ENCODE assay signal across 9 cellular contexts in genomic region chr3:51386852-51387229, GRCh38. TPM values are rescaled to one million over a fixed set of nuclear protein-coding genes. Genes with fewer than 3 reads are reported as not detected.
A peak's percentile ranks its signal among the peaks of the same experiment; 100 is the strongest.
DNase-seq lines count a peak whose midpoint lies in the region; FAIRE-seq and TF ChIP-seq lines count a peak whose summit lies in the region.
"Had no signal": no experiment of that assay in that cellular context is flagged by ENCODE, and none has a peak within 500 bp of the region (broad histone marks: within the 10 kb centered on the region; RNA-seq: fewer than 3 reads in every experiment).

No MANE protein-coding gene starts in this region.

- peaks cover 12 to 37% of the 10 kb centered on the region in 2 experiments for H3K79me2 ChIP-seq in H1 (ENCODE audit: control insufficient read depth in 1 of 2, insufficient read depth in 2 of 2, low read length in 2 of 2)

- no peak for TF ChIP-seq RAD21 in H1 (IDR thresholded peaks at IDR 0.05 in 1 of 2, conservative IDR thresholded peaks at IDR 0.05 in 1 of 2; ENCODE audit: low read depth in 2 of 2, low read length in 2 of 2)

- H2BK15ac ChIP-seq in H1 (ENCODE audit: low read length) = no peak overlapping the region

- intact Hi-C loops in CD4-positive, alpha-beta memory T cell (cut with micrococcal nuclease) = loop anchor here (5.0 kb wide), 1 partner anchor 415 kb away; no protein-coding TSS in a partner anchor

- no peak overlapping the region for H2BK5ac ChIP-seq in H1 (ENCODE audit: low read depth, low read length)

- peaks cover 6% of the 10 kb centered on the region for H3K23me2 ChIP-seq in H1 (ENCODE audit: low read depth, low read length)

- no peaks in the 10 kb centered on the region for H3K27me3 ChIP-seq in CD4-positive, alpha-beta memory T cell (ENCODE audit: insufficient read depth, low read length)
- H3K27me3 ChIP-seq in NT2/D1 (ENCODE audit: insufficient read depth, insufficient read length) = no peaks in the 10 kb centered on the region
- no peaks in the 10 kb centered on the region for H3K27me3 ChIP-seq in H1 (replicated peaks in 1 of 4; ENCODE audit: control insufficient read depth in 3 of 4, extremely low read depth in 1 of 4, insufficient read depth in 3 of 4, low read length in 3 of 4)

- no peak overlapping the region for H3K18ac ChIP-seq in H1 (ENCODE audit: extremely low read depth, low read length)

- no peak overlapping the region for H2AK5ac ChIP-seq in H1 (ENCODE audit: low read depth, low read length)

- no peak for DNase-seq in CD4-positive, alpha-beta memory T cell
- DNase-seq in NT2/D1 (ENCODE audit: low read depth, low spot score) (no peak), H1 (ENCODE audit: low read depth in 1 of 2, low spot score in 2 of 2) (peak in 1 of 2 experiments; percentile 27), nephron progenitor cell (no peak), NOMO-1 treated with DMSO at 0.1 percent for 48 hours (lab: John Stamatoyannopoulos, UW; ENCODE audit: unreplicated experiment) (no peak), SK-N-DZ (ENCODE audit: low spot score) (no peak), HuH-7 (ENCODE audit: low spot score) (no peak), SKM-1 (lab: John Stamatoyannopoulos, UW; ENCODE audit: unreplicated experiment) (no peak)
- DNase-seq: T1000 had no signal

- H2BK120ac ChIP-seq in H1 (replicated peaks; ENCODE audit: low read depth, low read length) = no peak overlapping the region

- H3K9me3 ChIP-seq in CD4-positive, alpha-beta memory T cell (ENCODE audit: control insufficient read depth in 1 of 2, low read length in 2 of 2) = no peaks in the 10 kb centered on the region
- H3K9me3 ChIP-seq in NT2/D1 (ENCODE audit: insufficient read depth, low read length) (peaks cover 31% of the 10 kb centered on the region; the same call in 1 of the 2 replicates), H1 (ENCODE audit: insufficient read depth in 2 of 2, low read depth in 1 of 2, low read length in 1 of 2) (no peaks in the 10 kb centered on the region)

- TF ChIP-seq POLR2A in H1 (IDR thresholded peaks at IDR 0.05; ENCODE audit: control extremely low read depth in 1 of 2, low read depth in 2 of 2, low read length in 2 of 2) = no peak

- no peaks in the 10 kb centered on the region for H3K27me3 Mint-ChIP-seq in CD4-positive, alpha-beta memory T cell
- peaks cover 3% of the 10 kb centered on the region for H3K27me3 Mint-ChIP-seq in nephron progenitor cell (ENCODE audit: low read depth, poor library complexity)

- H2AFZ ChIP-seq in H1 (ENCODE audit: low read length) = no peak overlapping the region

- CTCF ChIA-PET in CD4-positive, alpha-beta memory T cell (lab: Charles Lee; ENCODE audit: partially characterized antibody) = interaction anchor here (1.7 to 5.0 kb wide), 3 partner anchors 47 to 412 kb away, joined by 4 to 52 read pairs (median 46); partner anchors contain the start of gene DCAF1
- CTCF ChIA-PET in H1 (lab: Charles Lee; ENCODE audit: partially characterized antibody) = interaction anchor here (0.7 to 7.2 kb wide), 4 partner anchors 8 to 771 kb away, joined by 3 to 53 read pairs (median 14); partner anchors contain the start of gene MAPKAPK3

- POLR2A ChIA-PET in CD4-positive, alpha-beta memory T cell (lab: Charles Lee; ENCODE audit: partially characterized antibody) = interaction anchor here (1.3 to 4.9 kb wide), 4 partner anchors 283 to 819 kb away, joined by 3 to 34 read pairs (median 24); partner anchors contain the start of genes C3orf18, HEMK1, MAPKAPK3 and TEX264
- POLR2A ChIA-PET in H1 (lab: Charles Lee; ENCODE audit: partially characterized antibody) = interaction anchor here (1.5 to 2.8 kb wide), 2 partner anchors 9 to 12 kb away, joined by 4 to 23 read pairs; no protein-coding TSS in a partner anchor

- no peak overlapping the region for H2BK20ac ChIP-seq in H1 (ENCODE audit: low read length)

- no peak overlapping the region for H3K27ac ChIP-seq in CD4-positive, alpha-beta memory T cell (ENCODE audit: low read depth, low read length)
- H3K27ac ChIP-seq in H1 (ENCODE audit: low read depth, low read length) = no peak overlapping the region

- peaks cover 4% of the 10 kb centered on the region for H3K36me3 ChIP-seq in CD4-positive, alpha-beta memory T cell (ENCODE audit: insufficient read depth, low read length)
- H3K36me3 ChIP-seq in NT2/D1 (ENCODE audit: insufficient read depth, insufficient read length, low read length) (peaks cover 54% of the 10 kb centered on the region), H1 (ENCODE audit: control insufficient read depth in 2 of 4, insufficient read depth in 4 of 4, low read length in 3 of 4) (peaks cover 12 to 39% (median 21%) of the 10 kb centered on the region in 4 experiments)

- no peak for TF ChIP-seq EP300 in H1 (IDR thresholded peaks at IDR 0.05; ENCODE audit: borderline replicate concordance in 1 of 2, low read depth in 2 of 2, low read length in 2 of 2)

- no peak for TF ChIP-seq CTCF in H1 (IDR thresholded peaks at IDR 0.05; ENCODE audit: control extremely low read depth in 1 of 3, insufficient read depth in 1 of 3, low read depth in 1 of 3, low read length in 3 of 3)
- no peak for TF ChIP-seq CTCF in nephron progenitor cell (IDR thresholded peaks at IDR 0.05)

- H3K56ac ChIP-seq in H1 (replicated peaks; ENCODE audit: insufficient read length, low read depth, low read length) = no peak overlapping the region

- FAIRE-seq in H1 (lab: Jason Lieb, UNC) = no peak

- no peak overlapping the region for H3K4me3 ChIP-seq in CD4-positive, alpha-beta memory T cell (ENCODE audit: low read length in 2 of 2)
- H3K4me3 ChIP-seq in NT2/D1 (ENCODE audit: insufficient read length, low read depth) = peak overlapping the region; percentile 90
- H3K4me3 ChIP-seq in H1 (ENCODE audit: extremely low read depth in 1 of 4, insufficient read depth in 2 of 4, low read depth in 3 of 4, low read length in 4 of 4) = peak overlapping the region; percentile 88 to 99 (median 96); a peak in 7 of 8 replicates

- no peak overlapping the region for H2BK12ac ChIP-seq in H1 (ENCODE audit: low read depth, low read length)

- H3K9ac ChIP-seq in NT2/D1 (ENCODE audit: insufficient read length, low read depth) (no peak overlapping the region), H1 (replicated peaks in 1 of 4; ENCODE audit: extremely low read depth in 1 of 4, low read depth in 3 of 4, low read length in 3 of 4) (peak overlapping the region in 1 of 4 experiments; percentile 2; a peak in 1 of 7 replicates)

- H3K36me3 Mint-ChIP-seq in CD4-positive, alpha-beta memory T cell = peaks cover 12 to 48% of the 10 kb centered on the region in 2 donors
- H3K36me3 Mint-ChIP-seq in nephron progenitor cell (ENCODE audit: low read depth) = peaks cover 34% of the 10 kb centered on the region

- no peak overlapping the region for H3K4ac ChIP-seq in H1 (replicated peaks; ENCODE audit: insufficient read length, low read depth, low read length)

- peak overlapping the region; percentile 84 to 95; a peak in 3 of 4 replicates for H3K4me2 ChIP-seq in H1 (ENCODE audit: insufficient read depth in 1 of 2, low read depth in 2 of 2, low read length in 2 of 2)

- H4K8ac ChIP-seq in H1 (ENCODE audit: extremely low read depth, insufficient read depth, low read length) = no peak overlapping the region

- no peak overlapping the region for H4K91ac ChIP-seq in H1 (replicated peaks; ENCODE audit: insufficient read length, low read length)

- no peaks in the 10 kb centered on the region for H3K9me3 Mint-ChIP-seq in CD4-positive, alpha-beta memory T cell
- H3K9me3 Mint-ChIP-seq in nephron progenitor cell = no peaks in the 10 kb centered on the region

- peaks cover 49% of the 10 kb centered on the region for H3K4me1 ChIP-seq in CD4-positive, alpha-beta memory T cell (ENCODE audit: insufficient read depth, low read length)
- H3K4me1 ChIP-seq in NT2/D1 (ENCODE audit: insufficient read depth, insufficient read length) (peaks cover 7% of the 10 kb centered on the region), H1 (replicated peaks in 1 of 4; ENCODE audit: control insufficient read depth in 3 of 4, insufficient read depth in 4 of 4, low read length in 3 of 4) (peaks cover 4 to 23% (median 8%) of the 10 kb centered on the region in 4 experiments)

- H3K23ac ChIP-seq in H1 (ENCODE audit: insufficient read length) = no peak overlapping the region

- H4K20me1 ChIP-seq in H1 (replicated peaks in 1 of 2; ENCODE audit: control insufficient read depth in 1 of 2, insufficient read depth in 2 of 2, low read length in 2 of 2) = peaks cover 13 to 23% of the 10 kb centered on the region in 2 experiments

- no peak overlapping the region for H3K14ac ChIP-seq in H1 (ENCODE audit: insufficient read length)

- peaks cover 2% of the 10 kb centered on the region; the same call in 1 of the 2 replicates for H3K79me1 ChIP-seq in H1 (ENCODE audit: low read depth, low read length)

- peak overlapping the region in 6 of 7 donors; percentile 93 to 100 (median 98) for H3K27ac Mint-ChIP-seq in CD4-positive, alpha-beta memory T cell
- peak overlapping the region; percentile 97 for H3K27ac Mint-ChIP-seq in nephron progenitor cell

- no peak overlapping the region for H4K5ac ChIP-seq in H1 (ENCODE audit: insufficient read length, low read depth, low read length)

- H3K4me1 Mint-ChIP-seq in CD4-positive, alpha-beta memory T cell = peaks cover 28 to 73% (median 49%) of the 10 kb centered on the region in 4 donors
- peaks cover 52% of the 10 kb centered on the region for H3K4me1 Mint-ChIP-seq in nephron progenitor cell

- peak overlapping the region in 7 of 8 donors; percentile 52 to 99 (median 97) for H3K4me3 Mint-ChIP-seq in CD4-positive, alpha-beta memory T cell
- peak overlapping the region; percentile 99 for H3K4me3 Mint-ChIP-seq in nephron progenitor cell

- WGBS in H1 (ENCODE audit: extremely low coverage in 1 of 2, insufficient coverage in 1 of 2, insufficient read length in 1 of 2, insufficient replicate concordance in 2 of 2, low coverage in 1 of 2, low lambda C conversion rate in 2 of 2, missing lambda C conversion rate in 1 of 2), 2 experiments = 94% methylated on average over 5 of the region's 5 CpGs; no CpG with 5 or more reads in 1 of the 2 experiments

RNA-seq across cellular contexts. Expression of gene MANF, which starts 1.8 kb away (rescaled TPM):
- 10 to 100 TPM; 74.8 to 79.0 TPM for total RNA-seq in CD4-positive, alpha-beta memory T cell
- polyA plus RNA-seq in CD4-positive, alpha-beta memory T cell = 10 to 100 TPM; 39.0 to 64.1 TPM
- total RNA-seq in H1 (2021; fragmentation: NEBNext Ultra II Directional; extraction: Animal tissue kit (Norgen Biotek cat#: 25700)) = 159 and 175 TPM in 2 replicates
- polyA plus RNA-seq in H1 (2011; rRNA removed) = 25.3 and 37.5 TPM in 2 replicates
- polyA plus RNA-seq in H1 (2011; cell fraction: cytosol; rRNA removed) = 61.1 TPM
- 12.3 TPM for polyA plus RNA-seq in H1 (2011; cell fraction: nucleus; rRNA removed)
- polyA plus RNA-seq in H1 (2012, experiment 1 of 2) = 112 to 209 TPM (median 134 TPM) in 4 replicates
- polyA plus RNA-seq in H1 (2012, experiment 2 of 2) = 47.3 TPM
- polyA plus RNA-seq in H1 (2013, experiment 1 of 2) = 193 TPM
- polyA plus RNA-seq in H1 (2013, experiment 2 of 2) = 251 TPM
- polyA minus RNA-seq in H1 (2011; rRNA and poly(A)+ RNA removed) = 14.0 and 14.1 TPM in 2 replicates
- 22.5 TPM for polyA minus RNA-seq in H1 (2011; cell fraction: cytosol; rRNA and poly(A)+ RNA removed)
- polyA minus RNA-seq in H1 (2011; cell fraction: nucleus; rRNA and poly(A)+ RNA removed) = 15.0 TPM
- 80.8 and 106 TPM in 2 replicates for polyA plus RNA-seq in SK-N-DZ (2014; cell fraction: cytosol; rRNA removed)
- polyA plus RNA-seq in SK-N-DZ (2014; cell fraction: nucleus; rRNA removed) = 36.1 and 58.6 TPM in 2 replicates

RNA-seq across cellular contexts. Expression of gene RBM15B, which starts 4.2 kb away (rescaled TPM):
- total RNA-seq in CD4-positive, alpha-beta memory T cell = 10 to 100 TPM; 38.3 to 39.9 TPM
- 10 to 100 TPM in 1 of 2 donors, 1 to 10 TPM in 1; 9.9 to 28.2 TPM for polyA plus RNA-seq in CD4-positive, alpha-beta memory T cell
- 59.1 and 60.9 TPM in 2 replicates for total RNA-seq in H1 (2021; fragmentation: NEBNext Ultra II Directional; extraction: Animal tissue kit (Norgen Biotek cat#: 25700))
- 22.2 and 30.1 TPM in 2 replicates for polyA plus RNA-seq in H1 (2011; rRNA removed)
- 28.2 TPM for polyA plus RNA-seq in H1 (2011; cell fraction: cytosol; rRNA removed)
- 30.4 TPM for polyA plus RNA-seq in H1 (2011; cell fraction: nucleus; rRNA removed)
- 42.0 to 44.4 TPM (median 44.0 TPM) in 4 replicates for polyA plus RNA-seq in H1 (2012, experiment 1 of 2)
- polyA plus RNA-seq in H1 (2012, experiment 2 of 2) = 36.6 TPM
- 30.4 TPM for polyA plus RNA-seq in H1 (2013, experiment 1 of 2)
- 30.7 TPM for polyA plus RNA-seq in H1 (2013, experiment 2 of 2)
- 36.5 and 42.7 TPM in 2 replicates for polyA minus RNA-seq in H1 (2011; rRNA and poly(A)+ RNA removed)
- 32.4 TPM for polyA minus RNA-seq in H1 (2011; cell fraction: cytosol; rRNA and poly(A)+ RNA removed)
- polyA minus RNA-seq in H1 (2011; cell fraction: nucleus; rRNA and poly(A)+ RNA removed) = 42.7 TPM
- 18.7 and 21.5 TPM in 2 replicates for polyA plus RNA-seq in SK-N-DZ (2014; cell fraction: cytosol; rRNA removed)
- polyA plus RNA-seq in SK-N-DZ (2014; cell fraction: nucleus; rRNA removed) = 11.4 and 12.8 TPM in 2 replicates

Comparison
In these comparisons a context has a peak if more than half of its experiments do, and no peak if none do; other contexts are left out.
1. H3K4me3 ChIP-seq: peak in NT2/D1 (single experiment) and H1 (4 of 4); none in CD4-positive, alpha-beta memory T cell (0 of 2).